28 cellular contexts compared by ENCODE assay signal in genomic region chr1:41528726-41529605, GRCh38. TPM values are rescaled to one million over a fixed set of nuclear protein-coding genes. Genes with fewer than 3 reads are reported as not detected.
DNase-seq lines count a peak whose midpoint lies in the region; ATAC-seq, FAIRE-seq and TF ChIP-seq lines count a peak whose summit lies in the region.
"Had no signal": no experiment of that assay in that cellular context is flagged by ENCODE, and none has a peak within 500 bp of the region (broad histone marks: within the 10 kb centered on the region; RNA-seq: fewer than 3 reads in every experiment).

No MANE protein-coding gene starts in this region.

- TF ChIP-seq CTCF in kidney (IDR thresholded peaks at IDR 0.05; ENCODE audit: borderline replicate concordance, extremely low read depth, insufficient read depth) (no peak), sigmoid colon (IDR thresholded peaks at IDR 0.05) (no peak)

- TF ChIP-seq POLR2A in sigmoid colon (IDR thresholded peaks at IDR 0.05), result no peak

- peak; percentile 8 for DNase-seq in activated CD8-positive, alpha-beta memory T cell treated with anti-CD3 and anti-CD28 coated beads, Interleukin-2, amount 50 U/mL, for 4 hours
- no peak for DNase-seq in activated CD8-positive, alpha-beta memory T cell treated with anti-CD3 and anti-CD28 coated beads for 24 hours
- DNase-seq in HTR-8/SVneo (ENCODE audit: insufficient read length, low spot score), result no peak
- peak; percentile 35 for DNase-seq in kidney
- DNase-seq in sigmoid colon, result peak; percentile 20
- no peak for DNase-seq in superior temporal gyrus (ENCODE audit: extremely low spot score)
- no peak for DNase-seq in NCI-H82 treated with DMSO at 0.1 percent for 48 hours (lab: John Stamatoyannopoulos, UW; ENCODE audit: unreplicated experiment)
- DNase-seq: activated CD4-positive, alpha-beta T cell treated with anti-CD3 and anti-CD28 coated beads for 36 hours; activated T-cell treated with anti-CD3 and anti-CD28 coated beads, Interleukin-2, amount 50 U/mL, for 4 hours; CD4-positive, CD25-positive, alpha-beta regulatory T cell; H9; hippocampal formation; NCI-H1417 treated with DMSO at 0.1 percent for 48 hours; NCI-H446 treated with DMSO at 0.1 percent for 48 hours; NCI-H82; stimulated activated CD4-positive, alpha-beta T cell treated with anti-CD3 and anti-CD28 coated beads, Interleukin-4, amount 100 ng/mL, for 1 hour had no signal

- H3K36me3 ChIP-seq in kidney (ENCODE audit: control insufficient read depth in 1 of 2, insufficient read depth in 2 of 2, low read length in 2 of 2) (no peaks in the 10 kb centered on the region), sigmoid colon (no peaks in the 10 kb centered on the region)
- H3K36me3 ChIP-seq: gastroesophageal sphincter had no signal

- 62 to 77% methylated on average over 7 of the region's 7 CpGs for WGBS in sigmoid colon, 2 donors

- ATAC-seq in GM21360 (IDR thresholded peaks at IDR 0.05; ENCODE audit: unreplicated experiment), result no peak
- ATAC-seq: activated CD4-positive, alpha-beta T cell treated with anti-CD3 and anti-CD28 coated beads for 36 hours; activated T-cell treated with anti-CD3 and anti-CD28 coated beads, Interleukin-2, amount 50 U/mL, for 4 hours; gastroesophageal sphincter; naive thymus-derived CD8-positive, alpha-beta T cell had no signal

- no peaks in the 10 kb centered on the region for H3K9me3 ChIP-seq in kidney (ENCODE audit: control insufficient read depth in 1 of 2, low read length in 2 of 2)
- H3K9me3 ChIP-seq in sigmoid colon, result no peaks in the 10 kb centered on the region
- H3K9me3 ChIP-seq: gastroesophageal sphincter had no signal

- H3K4me1 ChIP-seq in kidney (ENCODE audit: control insufficient read depth in 1 of 2, insufficient read depth in 1 of 2, low read depth in 1 of 2, low read length in 2 of 2) (no peaks in the 10 kb centered on the region), sigmoid colon (no peaks in the 10 kb centered on the region)
- H3K4me1 ChIP-seq: gastroesophageal sphincter had no signal

- no peak overlapping the region for H3K4me3 ChIP-seq in kidney (ENCODE audit: low read length in 2 of 2)
- no peak overlapping the region for H3K4me3 ChIP-seq in sigmoid colon
- H3K4me3 ChIP-seq: dorsolateral prefrontal cortex, gastroesophageal sphincter had no signal

- intact Hi-C loops in kidney (cut with DNase I), result no loop called here
- intact Hi-C loops in sigmoid colon (cut with DNase I), result no loop called here

- no peak for TF ChIP-seq EP300 in sigmoid colon (IDR thresholded peaks at IDR 0.05)

- no peaks in the 10 kb centered on the region for H3K27me3 ChIP-seq in sigmoid colon
- H3K27me3 ChIP-seq: dorsolateral prefrontal cortex, gastroesophageal sphincter had no signal

- no peak overlapping the region for H3K27ac ChIP-seq in kidney (ENCODE audit: low read depth in 2 of 2, low read length in 2 of 2)
- H3K27ac ChIP-seq in sigmoid colon, result no peak overlapping the region
- H3K27ac ChIP-seq: gastroesophageal sphincter, KMS-11 had no signal

- H3K9ac ChIP-seq in kidney (ENCODE audit: low read length in 2 of 2), result no peak overlapping the region
- H3K9ac ChIP-seq: KMS-11 had no signal

- FAIRE-seq in HTR-8/SVneo (lab: Jason Lieb, UNC), result peak; percentile 90
- no peak for FAIRE-seq in kidney (lab: Jason Lieb, UNC)
- FAIRE-seq: D721Med, GM18507 had no signal

RNA-seq across cellular contexts. Expression of gene EDN2, which starts 44.5 kb away (rescaled TPM):
- 2.9 TPM for total RNA-seq in kidney
- 2.3 TPM for polyA plus RNA-seq in kidney (ENCODE audit: insufficient read depth, low read depth, low replicate concordance)
- 1 to 10 TPM in 1 of 4 donors, not detected in 3; 2.2 TPM for total RNA-seq in sigmoid colon
- polyA plus RNA-seq in sigmoid colon, result 1 to 10 TPM in 1 of 3 donors, under 1 TPM in 2; 0.57 to 4.8 (median 0.92) TPM
- total RNA-seq: activated CD4-positive, alpha-beta T cell treated with anti-CD3 and anti-CD28 coated beads for 36 hours; activated CD8-positive, alpha-beta memory T cell treated with anti-CD3 and anti-CD28 coated beads for 36 hours; activated T-cell treated with anti-CD3 and anti-CD28 coated beads, Interleukin-2, amount 50 U/mL, for 4 hours; liver; naive thymus-derived CD8-positive, alpha-beta T cell; OCI-LY7; osteocyte; temporal lobe had no signal
- polyA plus RNA-seq: CD4-positive, CD25-positive, alpha-beta regulatory T cell; naive thymus-derived CD8-positive, alpha-beta T cell had no signal

Comparison
In these comparisons a context has a peak if more than half of its experiments do, and no peak if none do; other contexts are left out.
1. DNase-seq: peak in activated CD8-positive, alpha-beta memory T cell treated with anti-CD3 and anti-CD28 coated beads, Interleukin-2, amount 50 U/mL, for 4 hours (single experiment), kidney (single experiment) and sigmoid colon (single experiment); none in activated CD8-positive, alpha-beta memory T cell treated with anti-CD3 and anti-CD28 coated beads for 24 hours (single experiment), HTR-8/SVneo (single experiment), superior temporal gyrus (single experiment) and NCI-H82 treated with DMSO at 0.1 percent for 48 hours (single experiment).